Comparison of ENCODE assay signal across 1 cellular context in genomic region chr2:54099834-54100595, GRCh38.
TF ChIP-seq lines count a peak whose summit lies in the region.

No MANE protein-coding gene starts in this region.

TF ChIP-seq in HepG2, 621 proteins besides CTCF, POLR2A, EP300 and RAD21 (continued from another document):
- TF ChIP-seq ZHX2 (IDR thresholded peaks at IDR 0.05; ENCODE audit: low read depth) (no peak), ZHX2 (CRISPR knock-in tag; IDR thresholded peaks at IDR 0.05; ENCODE audit: borderline replicate concordance) (no peak), ZBTB21 (CRISPR knock-in tag; IDR thresholded peaks at IDR 0.05) (no peak), CHCHD3 (CRISPR knock-in tag; IDR thresholded peaks at IDR 0.05) (no peak)
